16 cellular contexts compared by ENCODE assay signal in the genomic region with DNA sequence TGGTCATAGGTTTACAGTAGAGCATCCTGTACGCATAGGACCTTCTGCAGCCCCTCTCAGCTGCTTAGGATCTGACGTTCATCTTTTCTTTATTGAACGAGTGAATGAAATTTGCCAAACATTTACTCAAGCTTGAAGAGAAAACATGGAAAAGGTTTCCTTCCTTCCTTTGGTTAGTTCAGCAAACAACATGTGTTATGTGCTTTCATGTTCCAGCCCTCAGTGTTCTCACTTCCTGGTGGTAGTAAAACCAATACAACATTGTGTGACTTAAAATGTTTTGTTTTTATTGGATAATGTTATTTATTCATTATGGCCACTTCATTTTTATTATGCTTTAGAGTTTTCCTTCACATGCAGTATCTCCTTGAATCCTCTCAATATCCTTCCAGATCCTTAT. TPM values are rescaled to one million over a fixed set of nuclear protein-coding genes. Genes with fewer than 3 reads are reported as not detected.
DNase-seq lines count a peak whose midpoint lies in the region; ATAC-seq and TF ChIP-seq lines count a peak whose summit lies in the region.
"Had no signal": no experiment of that assay in that cellular context is flagged by ENCODE, and none has a peak within 500 bp of the region (broad histone marks: within the 10 kb centered on the region; RNA-seq: fewer than 3 reads in every experiment).

No MANE protein-coding gene starts in this region.

- no peak for ATAC-seq in T-helper 17 cell
- no peak for ATAC-seq in HG03457 (IDR thresholded peaks at IDR 0.05; ENCODE audit: unreplicated experiment)
- ATAC-seq: pancreas had no signal

- CTCF ChIA-PET in mammary epithelial cell (lab: Charles Lee; ENCODE audit: low non-redundant PET): no interaction called here

- TF ChIP-seq CTCF in LNCaP clone FGC (IDR thresholded peaks at IDR 0.05; ENCODE audit: control insufficient read depth, extremely low read depth, insufficient read depth) (no peak), neutrophil (IDR thresholded peaks at IDR 0.05) (no peak), mammary epithelial cell (conservative IDR thresholded peaks at IDR 0.05 in 1 of 2, IDR thresholded peaks at IDR 0.05 in 1 of 2; ENCODE audit: extremely low read depth in 1 of 2, insufficient read depth in 1 of 2, low read depth in 1 of 2, low read length in 2 of 2) (no peak)

- H3K36me3 ChIP-seq in neutrophil (no peaks in the 10 kb centered on the region), mammary epithelial cell (ENCODE audit: insufficient read depth, low read length) (no peaks in the 10 kb centered on the region)
- H3K36me3 ChIP-seq: ascending aorta, pancreas had no signal

- dilution Hi-C loops in mammary epithelial cell (cut with HindIII; ENCODE audit: low sequenced_read_pairs): no loop called here

- DNase-seq in DMS53 treated with DMSO at 0.1 percent for 48 hours (lab: John Stamatoyannopoulos, UW; ENCODE audit: unreplicated experiment) (peak; percentile 97), LNCaP clone FGC (ENCODE audit: low read depth) (peak; percentile 85), T-helper 17 cell (no peak), mesenteric fat pad (ENCODE audit: low spot score) (no peak), mammary epithelial cell (no peak)
- DNase-seq: activated CD4-positive, alpha-beta T cell treated with anti-CD3 and anti-CD28 coated beads for 48 hours; DMS79; H7; hippocampal formation; kidney; midbrain; NCI-H1436 treated with DMSO at 0.1 percent for 48 hours; pancreas had no signal

- intact Hi-C loops in mammary epithelial cell (cut with micrococcal nuclease): loop anchor here (5.0 to 10.0 kb wide), 2 partner anchors 138 to 520 kb away; a partner anchor contains a TSS

- H3K4me1 ChIP-seq in neutrophil (ENCODE audit: control insufficient read depth in 1 of 2, insufficient read depth in 1 of 2, low read depth in 1 of 2, low read length in 1 of 2): peaks cover 44 to 55% of the 10 kb centered on the region in 2 experiments
- H3K4me1 ChIP-seq in mammary epithelial cell (ENCODE audit: insufficient read depth, low read length): peaks cover 8% of the 10 kb centered on the region

- peaks cover 30% of the 10 kb centered on the region for H3K27me3 Mint-ChIP-seq in T-helper 17 cell

- no peak overlapping the region for H3K27ac Mint-ChIP-seq in T-helper 17 cell

- in situ Hi-C loops in mammary epithelial cell (cut with MboI; ENCODE audit: low sequenced_read_pairs in 2 of 2): no loop called here

- H3K4me2 ChIP-seq in mammary epithelial cell (ENCODE audit: insufficient read depth, low read depth, low read length): no peak overlapping the region

- H3K27ac ChIP-seq in neutrophil (peak overlapping the region; percentile 46), mammary epithelial cell (ENCODE audit: insufficient read depth, low read depth, low read length) (no peak overlapping the region)
- H3K27ac ChIP-seq: ascending aorta, pancreas had no signal

- H3K79me2 ChIP-seq in mammary epithelial cell (ENCODE audit: insufficient read depth, low read length): peaks cover 27% of the 10 kb centered on the region

- H3K4me3 ChIP-seq in LNCaP clone FGC (ENCODE audit: low read depth, low read length): no peak overlapping the region
- no peak overlapping the region for H3K4me3 ChIP-seq in neutrophil (ENCODE audit: low read depth in 1 of 2, low read length in 1 of 2)
- H3K4me3 ChIP-seq in mammary epithelial cell (replicated peaks in 1 of 3; ENCODE audit: insufficient read depth in 1 of 3, low read depth in 2 of 3, low read length in 3 of 3): no peak overlapping the region
- H3K4me3 ChIP-seq: ascending aorta, pancreas had no signal

- peaks cover 15% of the 10 kb centered on the region for H3K4me1 Mint-ChIP-seq in T-helper 17 cell

- no TSS peak for BruUV-seq in mammary epithelial cell (replicated peaks; lab: Mats Ljungman, UMichigan)

- no peak overlapping the region for H3K9ac ChIP-seq in mammary epithelial cell (ENCODE audit: insufficient read depth, low read length)

- H4K20me1 ChIP-seq in mammary epithelial cell (ENCODE audit: insufficient read depth, low read length): no peaks in the 10 kb centered on the region

- no peaks in the 10 kb centered on the region for H3K36me3 Mint-ChIP-seq in T-helper 17 cell (ENCODE audit: low read depth)

- no peaks in the 10 kb centered on the region for H3K9me3 ChIP-seq in T-helper 17 cell (ENCODE audit: control insufficient read depth, low read length, poor library complexity, severe bottlenecking)
- no peaks in the 10 kb centered on the region for H3K9me3 ChIP-seq in neutrophil
- H3K9me3 ChIP-seq in mammary epithelial cell (replicated peaks; ENCODE audit: insufficient read depth, low read length): no peaks in the 10 kb centered on the region
- H3K9me3 ChIP-seq: ascending aorta, pancreas had no signal

- peak overlapping the region; percentile 25 for H3K4me3 Mint-ChIP-seq in T-helper 17 cell

- 97% methylated on average over 3 of the region's 3 CpGs for WGBS in mammary epithelial cell (ENCODE audit: low coverage, missing lambda C conversion rate)

- no peaks in the 10 kb centered on the region for H3K27me3 ChIP-seq in neutrophil
- no peaks in the 10 kb centered on the region for H3K27me3 ChIP-seq in mammary epithelial cell (ENCODE audit: insufficient read depth, low read length)
- H3K27me3 ChIP-seq: ascending aorta, pancreas had no signal

- H2AFZ ChIP-seq in mammary epithelial cell (ENCODE audit: low read depth, low read length): no peak overlapping the region

RNA-seq across cellular contexts. Expression of a gene that starts 1.4 kb away (rescaled TPM):
- total RNA-seq in T-helper 17 cell (1 to 10 TPM; 5.9 to 6.0 TPM), mesenteric fat pad (10.9 TPM), mammary epithelial cell (10 to 100 TPM in 1 of 2 donors, 1 to 10 TPM in 1; 8.5 to 29.8 TPM)
- 28.7 TPM for polyA plus RNA-seq in mammary epithelial cell
- polyA minus RNA-seq in mammary epithelial cell: 38.1 TPM

Comparison
In these comparisons a context has a peak if more than half of its experiments do, and no peak if none do; other contexts are left out.
1. DNase-seq: peak in DMS53 treated with DMSO at 0.1 percent for 48 hours (single experiment) and LNCaP clone FGC (single experiment); none in T-helper 17 cell (0 of 3), mesenteric fat pad (single experiment) and mammary epithelial cell (single experiment).